ENCODE assay signal across 11 cellular contexts in the genomic region with DNA sequence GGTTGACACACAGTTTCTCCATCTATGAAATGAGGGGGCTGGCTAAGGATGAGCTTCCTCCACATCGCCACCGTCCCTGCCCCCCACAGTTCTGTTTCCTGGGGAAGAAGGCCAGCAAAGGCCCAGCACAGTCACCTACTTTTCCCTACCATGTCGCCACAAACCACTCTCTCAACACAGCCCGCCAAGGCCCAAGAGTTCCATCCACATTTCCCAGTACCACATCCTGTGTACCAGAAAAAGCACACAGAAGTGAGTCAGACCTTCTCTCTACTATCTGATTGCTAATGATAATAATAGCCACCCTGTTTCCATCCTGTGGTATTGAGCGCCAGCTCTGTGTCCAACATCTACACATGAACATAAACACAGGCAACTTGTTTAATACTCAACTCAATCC. TPM values are rescaled to one million over a fixed set of nuclear protein-coding genes. Genes with fewer than 3 reads are reported as not detected.
A peak's percentile ranks its signal among the peaks of the same experiment; 100 is the strongest.
DNase-seq lines count a peak whose midpoint lies in the region; ATAC-seq and TF ChIP-seq lines count a peak whose summit lies in the region.
"Had no signal": no experiment of that assay in that cellular context is flagged by ENCODE, and none has a peak within 500 bp of the region (broad histone marks: within the 10 kb centered on the region; RNA-seq: fewer than 3 reads in every experiment).

No MANE protein-coding gene starts in this region.

- peak overlapping the region; percentile 66 for H2AFZ ChIP-seq in osteoblast (ENCODE audit: low read length)

- H3K36me3 ChIP-seq in osteoblast (ENCODE audit: insufficient read depth, low read length), result no peaks in the 10 kb centered on the region
- H3K36me3 ChIP-seq in esophagus muscularis mucosa, result no peaks in the 10 kb centered on the region
- H3K36me3 ChIP-seq: Peyer's patch had no signal

- TF ChIP-seq EP300 in esophagus muscularis mucosa (IDR thresholded peaks at IDR 0.05), result no peak

- peak overlapping the region; percentile 47 for H3K27ac ChIP-seq in osteoblast (ENCODE audit: low read depth, low read length)
- no peak overlapping the region for H3K27ac ChIP-seq in esophagus muscularis mucosa (replicated peaks in 1 of 4)
- H3K27ac ChIP-seq: Peyer's patch had no signal

- in situ Hi-C loops in astrocyte of the cerebellum (cut with HindIII; ENCODE audit: low sequenced_read_pairs), result no loop called here

- 74% methylated on average over 5 of the region's 5 CpGs for WGBS in esophagus muscularis mucosa

- no peaks in the 10 kb centered on the region for H3K9me3 ChIP-seq in osteoblast (ENCODE audit: low read depth, low read length)
- H3K9me3 ChIP-seq in esophagus muscularis mucosa, result peaks cover 0 to 8% (median 0%) of the 10 kb centered on the region in 4 donors
- H3K9me3 ChIP-seq: Peyer's patch had no signal

- H3K79me2 ChIP-seq in osteoblast (ENCODE audit: insufficient read depth, low read length), result no peaks in the 10 kb centered on the region

- TF ChIP-seq POLR2A in esophagus muscularis mucosa (IDR thresholded peaks at IDR 0.05; ENCODE audit: low read depth), result no peak

- intact Hi-C loops in esophagus muscularis mucosa (cut with DNase I), result no loop called here

- no peak for TF ChIP-seq CTCF in astrocyte of the cerebellum (IDR thresholded peaks at IDR 0.05; ENCODE audit: low read depth, low read length, missing control alignments)
- no peak for TF ChIP-seq CTCF in osteoblast (IDR thresholded peaks at IDR 0.05; ENCODE audit: extremely low read depth, low read depth, low read length)
- no peak for TF ChIP-seq CTCF in esophagus muscularis mucosa (IDR thresholded peaks at IDR 0.05)

- peak; percentile 31 for DNase-seq in GM04504 (ENCODE audit: low read depth)
- peak; percentile 75 for DNase-seq in NCI-H226
- peak; percentile 22 for DNase-seq in astrocyte of the cerebellum (ENCODE audit: low read depth)
- DNase-seq in osteoblast (ENCODE audit: insufficient read length, low spot score, missing footprints), result peak; percentile 93
- DNase-seq in esophagus muscularis mucosa (ENCODE audit: extremely low spot score), result no peak
- no peak for DNase-seq in NCI-H2196 treated with DMSO at 0.1 percent for 48 hours (lab: John Stamatoyannopoulos, UW; ENCODE audit: unreplicated experiment)
- no peak for DNase-seq in NCI-H128 (lab: John Stamatoyannopoulos, UW; ENCODE audit: unreplicated experiment)
- DNase-seq: stimulated activated CD4-positive, alpha-beta T cell treated with anti-CD3 and anti-CD28 coated beads, Interleukin-4, amount 100 ng/mL, for 24 hours had no signal

- H3K4me3 ChIP-seq in astrocyte of the cerebellum (ENCODE audit: low read depth, low read length), result no peak overlapping the region
- H3K4me3 ChIP-seq in osteoblast (ENCODE audit: insufficient read depth, low read length), result peak overlapping the region; percentile 17
- no peak overlapping the region for H3K4me3 ChIP-seq in esophagus muscularis mucosa
- H3K4me3 ChIP-seq: Peyer's patch had no signal

- H3K27me3 ChIP-seq in osteoblast (ENCODE audit: insufficient read depth, low read length) (no peaks in the 10 kb centered on the region), esophagus muscularis mucosa (no peaks in the 10 kb centered on the region)
- H3K27me3 ChIP-seq: Peyer's patch had no signal

- ATAC-seq in HG03469 (IDR thresholded peaks at IDR 0.05; ENCODE audit: unreplicated experiment), result no peak
- ATAC-seq: left lobe of liver had no signal

- H3K4me2 ChIP-seq in osteoblast (ENCODE audit: insufficient read depth, low read length), result peak overlapping the region; percentile 32

- H3K4me1 ChIP-seq in osteoblast (ENCODE audit: insufficient read depth, low read length) (peaks cover 25% of the 10 kb centered on the region), esophagus muscularis mucosa (peaks cover 8 to 13% (median 11%) of the 10 kb centered on the region in 4 donors)

- no peaks in the 10 kb centered on the region for H4K20me1 ChIP-seq in osteoblast (ENCODE audit: insufficient read depth, low read length)

RNA-seq across cellular contexts. Expression of gene C15orf39, which starts 30.3 kb away (rescaled TPM):
- total RNA-seq in osteoblast, result 4.7 and 6.5 TPM in 2 replicates
- 10 to 100 TPM in 3 of 4 donors, 1 to 10 TPM in 1; 7.5 to 17.7 (median 13.4) TPM for total RNA-seq in esophagus muscularis mucosa

Comparison
In these comparisons a context has a peak if more than half of its experiments do, and no peak if none do; other contexts are left out.
1. DNase-seq: peak in GM04504 (single experiment), NCI-H226 (single experiment), astrocyte of the cerebellum (single experiment) and osteoblast (single experiment); none in esophagus muscularis mucosa (single experiment), NCI-H2196 treated with DMSO at 0.1 percent for 48 hours (single experiment) and NCI-H128 (single experiment).